18 cellular contexts compared by ENCODE assay signal in the genomic region with DNA sequence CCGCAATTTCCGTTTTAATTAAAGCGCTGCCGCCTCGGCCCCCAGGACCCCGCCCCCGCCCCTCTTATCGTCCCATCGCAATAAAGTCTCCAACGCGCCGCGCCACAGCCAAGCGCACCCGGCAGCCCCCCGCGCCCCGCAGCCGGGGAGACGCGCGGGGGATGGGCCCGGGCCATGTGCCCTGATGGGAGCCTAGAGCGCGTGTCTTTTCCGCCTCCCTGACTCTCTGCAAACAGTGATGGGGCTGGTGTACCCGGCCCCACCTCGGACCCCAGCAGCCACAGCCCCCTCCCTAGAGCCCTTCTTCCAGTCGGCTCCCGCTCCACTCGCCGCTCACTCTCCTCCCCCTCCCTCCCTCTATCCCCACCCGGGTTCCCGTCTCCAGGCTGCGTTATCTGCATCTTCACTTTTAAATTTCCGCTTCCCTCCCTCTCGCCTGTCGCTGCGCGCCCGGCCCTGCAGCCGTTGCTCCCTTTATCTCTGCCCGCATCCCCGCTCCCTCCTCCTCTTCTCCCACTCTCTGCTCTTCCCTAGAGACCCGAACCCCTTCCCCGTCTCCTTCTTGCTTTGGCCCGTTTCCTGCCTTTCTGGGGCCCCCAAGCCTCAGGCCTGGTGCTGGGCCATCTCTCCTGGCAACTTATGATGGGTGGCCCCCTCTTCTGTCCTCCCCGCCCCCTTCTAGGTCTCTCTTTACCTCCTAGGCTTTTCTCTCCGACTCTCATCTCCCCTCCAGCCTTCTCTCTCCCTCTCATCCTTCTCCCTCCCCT. TPM values are rescaled to one million over a fixed set of nuclear protein-coding genes. Genes with fewer than 3 reads are reported as not detected.
DNase-seq lines count a peak whose midpoint lies in the region; ATAC-seq and TF ChIP-seq lines count a peak whose summit lies in the region.
"Had no signal": no experiment of that assay in that cellular context is flagged by ENCODE, and none has a peak within 500 bp of the region (broad histone marks: within the 10 kb centered on the region; RNA-seq: fewer than 3 reads in every experiment).

No MANE protein-coding gene starts in this region.

- ATAC-seq in HG02588 (IDR thresholded peaks at IDR 0.05; ENCODE audit: unreplicated experiment) = no peak
- no peak for ATAC-seq in activated T-cell treated with anti-CD3 and anti-CD28 coated beads, Interleukin-2, amount 50 U/mL, for 72 hours (replicated peaks in 1 of 2)
- ATAC-seq: left ventricle myocardium superior had no signal

- no peak for TF ChIP-seq POLR2A in spleen (IDR thresholded peaks at IDR 0.05)

- H3K27ac ChIP-seq in HEK293 (ENCODE audit: extremely low read depth, low read depth, low read length) (no peak overlapping the region), spleen (no peak overlapping the region)
- H3K27ac ChIP-seq: testis had no signal

- H3K36me3 ChIP-seq in HEK293 (ENCODE audit: control insufficient read depth in 2 of 2, insufficient read depth in 1 of 2, low read length in 2 of 2) = no peaks in the 10 kb centered on the region
- H3K36me3 ChIP-seq in spleen = no peaks in the 10 kb centered on the region

- peak; percentile 53 for DNase-seq in D341Med (ENCODE audit: low spot score)
- DNase-seq in mesothelial cell of epicardium (ENCODE audit: low spot score in 2 of 2, unreplicated experiment in 2 of 2) = no peak
- DNase-seq in spleen = no peak
- no peak for DNase-seq in activated T-cell treated with anti-CD3 and anti-CD28 coated beads, Interleukin-2, amount 50 U/mL, for 72 hours
- DNase-seq: activated CD4-positive, alpha-beta T cell treated with anti-CD3 and anti-CD28 coated beads, Interleukin-2, amount 10 ng/mL, durations not matched to agents 7 days and 5 days; Calu3; effector CD8-positive, alpha-beta T cell; left ventricle myocardium superior; NCI-H2081; SW 1271; testis had no signal

- peaks cover 29% of the 10 kb centered on the region for H3K4me1 Mint-ChIP-seq in brain
- H3K4me1 Mint-ChIP-seq in mesothelial cell of epicardium = peaks cover 26% of the 10 kb centered on the region
- H3K4me1 Mint-ChIP-seq in activated T-cell treated with anti-CD3 and anti-CD28 coated beads, Interleukin-2, amount 50 U/mL, for 72 hours (ENCODE audit: low read depth) = peaks cover 20% of the 10 kb centered on the region

- no peaks in the 10 kb centered on the region; the same call in 1 of the 2 replicates for H3K4me1 ChIP-seq in HEK293 (ENCODE audit: control insufficient read depth, insufficient read depth, low read length)
- peaks cover 27 to 54% (median 45%) of the 10 kb centered on the region in 6 donors for H3K4me1 ChIP-seq in spleen

- peaks cover 96% of the 10 kb centered on the region for H3K27me3 Mint-ChIP-seq in brain
- H3K27me3 Mint-ChIP-seq in mesothelial cell of epicardium (ENCODE audit: low read depth) = peaks cover 94% of the 10 kb centered on the region
- H3K27me3 Mint-ChIP-seq in activated T-cell treated with anti-CD3 and anti-CD28 coated beads, Interleukin-2, amount 50 U/mL, for 72 hours (ENCODE audit: low read depth) = peaks cover 87% of the 10 kb centered on the region

- H3K9me3 ChIP-seq in HEK293 (ENCODE audit: control insufficient read depth, insufficient read depth, low read depth, low read length) = no peaks in the 10 kb centered on the region
- H3K9me3 ChIP-seq in spleen = no peaks in the 10 kb centered on the region
- H3K9me3 ChIP-seq: testis had no signal

- WGBS in spleen, 5 donors = 3 to 6% (median 4%) methylated on average over 26 to 49 of the region's 49 CpGs

- H3K4me3 ChIP-seq in HEK293 (ENCODE audit: low read depth, low read length) = no peak overlapping the region
- H3K4me3 ChIP-seq in spleen = peak overlapping the region in 3 of 8 donors; percentile 7 to 37 (median 13)

- CTCF ChIA-PET in HEK293 (lab: Yijun Ruan, JAX) = interaction anchor here (0.6 kb wide), 1 partner anchor 20 kb away, joined by 3 read pairs; no protein-coding TSS in a partner anchor

- H3K36me3 Mint-ChIP-seq in brain = no peaks in the 10 kb centered on the region
- H3K36me3 Mint-ChIP-seq in mesothelial cell of epicardium = no peaks in the 10 kb centered on the region
- no peaks in the 10 kb centered on the region for H3K36me3 Mint-ChIP-seq in activated T-cell treated with anti-CD3 and anti-CD28 coated beads, Interleukin-2, amount 50 U/mL, for 72 hours (ENCODE audit: insufficient read depth in 2 of 2)

- intact Hi-C loops in spleen (cut with DNase I; ENCODE audit: low total_unique reads) = no loop called here

- peaks cover 19 to 100% (median 100%) of the 10 kb centered on the region in 7 donors for H3K27me3 ChIP-seq in spleen (replicated peaks in 1 of 7)

- POLR2A ChIA-PET in HEK293 (lab: Yijun Ruan, JAX) = no interaction called here

- TF ChIP-seq CTCF in HEK293 (tag by site-specific recombination; IDR thresholded peaks at IDR 0.05) = no peak
- TF ChIP-seq CTCF in brain (conservative IDR thresholded peaks at IDR 0.05) = no peak
- no peak for TF ChIP-seq CTCF in mesothelial cell of epicardium (IDR thresholded peaks at IDR 0.05; ENCODE audit: unreplicated experiment)
- no peak for TF ChIP-seq CTCF in spleen (IDR thresholded peaks at IDR 0.05 in 8 of 11, conservative IDR thresholded peaks at IDR 0.05 in 3 of 11)

- H3K27ac Mint-ChIP-seq in brain (no peak overlapping the region), mesothelial cell of epicardium (no peak overlapping the region)
- no peak overlapping the region for H3K27ac Mint-ChIP-seq in activated T-cell treated with anti-CD3 and anti-CD28 coated beads, Interleukin-2, amount 50 U/mL, for 72 hours
- H3K27ac Mint-ChIP-seq: activated CD4-positive, alpha-beta T cell treated with anti-CD3 and anti-CD28 coated beads, Interleukin-2, amount 10 ng/mL, durations not matched to agents 7 days and 5 days; activated T-helper 2 cell treated with anti-CD3 and anti-CD28 coated beads, Interferon-gamma antibody, Interleukin-2, Interleukin-4, amounts not matched to agents 10 μg/mL and 5 μg/mL and 100 μg/mL, durations not matched to agents 14 hours and 24 hours and 36 hours had no signal

- peak overlapping the region in 4 of 5 experiments; percentile 55 to 61 (median 59) for H3K4me3 Mint-ChIP-seq in brain
- peak overlapping the region; percentile 43 for H3K4me3 Mint-ChIP-seq in mesothelial cell of epicardium
- H3K4me3 Mint-ChIP-seq in activated T-cell treated with anti-CD3 and anti-CD28 coated beads, Interleukin-2, amount 50 U/mL, for 72 hours = peak overlapping the region in 1 of 2 donors; percentile 14

- H3K9me3 Mint-ChIP-seq in brain (peaks cover 0 to 18% (median 2%) of the 10 kb centered on the region in 5 experiments), mesothelial cell of epicardium (no peaks in the 10 kb centered on the region)
- no peaks in the 10 kb centered on the region for H3K9me3 Mint-ChIP-seq in activated T-cell treated with anti-CD3 and anti-CD28 coated beads, Interleukin-2, amount 50 U/mL, for 72 hours
- H3K9me3 Mint-ChIP-seq: activated CD4-positive, alpha-beta T cell treated with anti-CD3 and anti-CD28 coated beads, Interleukin-2, amount 10 ng/mL, durations not matched to agents 7 days and 5 days; activated T-helper 2 cell treated with anti-CD3 and anti-CD28 coated beads, Interferon-gamma antibody, Interleukin-2, Interleukin-4, amounts not matched to agents 10 μg/mL and 5 μg/mL and 100 μg/mL, durations not matched to agents 14 hours and 24 hours and 36 hours; neural crest cell had no signal

TF ChIP-seq in HEK293, 187 proteins besides CTCF, POLR2A, EP300 and RAD21 (continues in another document):
- TF ChIP-seq GLIS2 (tag by site-specific recombination; IDR thresholded peaks at IDR 0.05) (peak; percentile 70; the same call in 1 of the 2 replicates), EGR2 (tag by site-specific recombination; IDR thresholded peaks at IDR 0.05; ENCODE audit: low read depth) (0 out of 2 replicates have a peak, but pooled peaks have one; percentile 10), GLIS1 (tag by site-specific recombination; IDR thresholded peaks at IDR 0.05) (peak; percentile 28)
- TF ChIP-seq, protein P1, sequence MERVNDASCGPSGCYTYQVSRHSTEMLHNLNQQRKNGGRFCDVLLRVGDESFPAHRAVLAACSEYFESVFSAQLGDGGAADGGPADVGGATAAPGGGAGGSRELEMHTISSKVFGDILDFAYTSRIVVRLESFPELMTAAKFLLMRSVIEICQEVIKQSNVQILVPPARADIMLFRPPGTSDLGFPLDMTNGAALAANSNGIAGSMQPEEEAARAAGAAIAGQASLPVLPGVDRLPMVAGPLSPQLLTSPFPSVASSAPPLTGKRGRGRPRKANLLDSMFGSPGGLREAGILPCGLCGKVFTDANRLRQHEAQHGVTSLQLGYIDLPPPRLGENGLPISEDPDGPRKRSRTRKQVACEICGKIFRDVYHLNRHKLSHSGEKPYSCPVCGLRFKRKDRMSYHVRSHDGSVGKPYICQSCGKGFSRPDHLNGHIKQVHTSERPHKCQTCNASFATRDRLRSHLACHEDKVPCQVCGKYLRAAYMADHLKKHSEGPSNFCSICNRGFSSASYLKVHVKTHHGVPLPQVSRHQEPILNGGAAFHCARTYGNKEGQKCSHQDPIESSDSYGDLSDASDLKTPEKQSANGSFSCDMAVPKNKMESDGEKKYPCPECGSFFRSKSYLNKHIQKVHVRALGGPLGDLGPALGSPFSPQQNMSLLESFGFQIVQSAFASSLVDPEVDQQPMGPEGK (tag by site-specific recombination; IDR thresholded peaks at IDR 0.05) = peak; percentile 26; the same call in 1 of the 2 replicates

RNA-seq across cellular contexts. Expression of a gene that starts 0.5 kb away (rescaled TPM):
- polyA plus RNA-seq in brain (ENCODE audit: insufficient read depth, low read depth, low replicate concordance) (5.9 TPM), spleen (not detected)
- total RNA-seq in mesothelial cell of epicardium (0.16 to 0.29 TPM (median 0.22 TPM) in 3 replicates), spleen (not detected)
- not detected for total RNA-seq in activated T-cell treated with anti-CD3 and anti-CD28 coated beads, Interleukin-2, amount 50 U/mL, for 72 hours
- total RNA-seq: activated CD4-positive, alpha-beta T cell treated with anti-CD3 and anti-CD28 coated beads, Interleukin-2, amount 10 ng/mL, durations not matched to agents 7 days and 5 days; activated T-helper 2 cell treated with anti-CD3 and anti-CD28 coated beads, Interferon-gamma antibody, Interleukin-2, Interleukin-4, amounts not matched to agents 10 μg/mL and 5 μg/mL and 100 μg/mL, durations not matched to agents 14 hours and 24 hours and 36 hours; Calu3; left ventricle myocardium superior; neural crest cell; OCI-LY7; skeletal muscle tissue; testis had no signal

RNA-seq across cellular contexts. Expression of a gene that starts 7.7 kb away (rescaled TPM):
- polyA plus RNA-seq in brain (ENCODE audit: insufficient read depth, low read depth, low replicate concordance) = 9.1 TPM
- not detected in 3 replicates for total RNA-seq in mesothelial cell of epicardium
- total RNA-seq in spleen = not detected
- not detected for polyA plus RNA-seq in spleen
- total RNA-seq in activated T-cell treated with anti-CD3 and anti-CD28 coated beads, Interleukin-2, amount 50 U/mL, for 72 hours = not detected
- total RNA-seq: activated CD4-positive, alpha-beta T cell treated with anti-CD3 and anti-CD28 coated beads, Interleukin-2, amount 10 ng/mL, durations not matched to agents 7 days and 5 days; activated T-helper 2 cell treated with anti-CD3 and anti-CD28 coated beads, Interferon-gamma antibody, Interleukin-2, Interleukin-4, amounts not matched to agents 10 μg/mL and 5 μg/mL and 100 μg/mL, durations not matched to agents 14 hours and 24 hours and 36 hours; Calu3; left ventricle myocardium superior; neural crest cell; OCI-LY7; skeletal muscle tissue had no signal

RNA-seq across cellular contexts. Expression of a gene that starts 26.0 kb away (rescaled TPM):
- polyA plus RNA-seq in brain (ENCODE audit: insufficient read depth, low read depth, low replicate concordance) (44.3 TPM), spleen (not detected)
- total RNA-seq in mesothelial cell of epicardium (0.69 to 0.97 TPM (median 0.90 TPM) in 3 replicates), spleen (not detected)
- not detected for total RNA-seq in activated T-cell treated with anti-CD3 and anti-CD28 coated beads, Interleukin-2, amount 50 U/mL, for 72 hours
- total RNA-seq: activated CD4-positive, alpha-beta T cell treated with anti-CD3 and anti-CD28 coated beads, Interleukin-2, amount 10 ng/mL, durations not matched to agents 7 days and 5 days; activated T-helper 2 cell treated with anti-CD3 and anti-CD28 coated beads, Interferon-gamma antibody, Interleukin-2, Interleukin-4, amounts not matched to agents 10 μg/mL and 5 μg/mL and 100 μg/mL, durations not matched to agents 14 hours and 24 hours and 36 hours; left ventricle myocardium superior; skeletal muscle tissue had no signal

RNA-seq across cellular contexts. Expression of a gene that starts 55.8 kb away (rescaled TPM):
- polyA plus RNA-seq in brain (ENCODE audit: insufficient read depth, low read depth, low replicate concordance) (0.61 TPM), spleen (not detected)
- total RNA-seq in mesothelial cell of epicardium (not detected in 3 replicates), spleen (under 1 TPM in 1 of 7 donors, not detected in 6; 0.28 TPM)
- total RNA-seq in activated T-cell treated with anti-CD3 and anti-CD28 coated beads, Interleukin-2, amount 50 U/mL, for 72 hours = not detected
- total RNA-seq: activated CD4-positive, alpha-beta T cell treated with anti-CD3 and anti-CD28 coated beads, Interleukin-2, amount 10 ng/mL, durations not matched to agents 7 days and 5 days; activated T-helper 2 cell treated with anti-CD3 and anti-CD28 coated beads, Interferon-gamma antibody, Interleukin-2, Interleukin-4, amounts not matched to agents 10 μg/mL and 5 μg/mL and 100 μg/mL, durations not matched to agents 14 hours and 24 hours and 36 hours; left ventricle myocardium superior; OCI-LY7; skeletal muscle tissue had no signal
